13 cellular contexts compared by ENCODE assay signal in genomic region chr11:126477526-126478275, GRCh38.
A peak's percentile ranks its signal among the peaks of the same experiment; 100 is the strongest.
DNase-seq lines count a peak whose midpoint lies in the region; ATAC-seq lines count a peak whose summit lies in the region.
"Had no signal": no experiment of that assay in that cellular context is flagged by ENCODE, and none has a peak within 500 bp of the region (broad histone marks: within the 10 kb centered on the region; RNA-seq: fewer than 3 reads in every experiment).

No MANE protein-coding gene starts in this region.

- H3K27ac Mint-ChIP-seq in effector memory CD8-positive, alpha-beta T cell, result peak overlapping the region; percentile 12 to 51

- H3K9me3 Mint-ChIP-seq in effector memory CD8-positive, alpha-beta T cell, result no peaks in the 10 kb centered on the region
- H3K9me3 Mint-ChIP-seq: neural crest cell had no signal

- peak in 2 of 3 experiments; percentile 39 to 82 for DNase-seq in NCI-H1417 (lab: John Stamatoyannopoulos, UW)
- no peak for DNase-seq in NCI-H1417 treated with DMSO at 0.1 percent for 48 hours (lab: John Stamatoyannopoulos, UW)
- peak; percentile 19 to 32 for DNase-seq in SHP77 (lab: John Stamatoyannopoulos, UW)
- peak in 1 of 3 experiments; percentile 12 for DNase-seq in effector memory CD8-positive, alpha-beta T cell
- DNase-seq in cerebellar nuclear complex (lab: John Stamatoyannopoulos, UW), result no peak
- DNase-seq in Right ventricle myocardium inferior (ENCODE audit: missing footprints), result no peak
- DNase-seq: GOT3, left colon, NCI-H526 treated with DMSO at 0.1 percent for 48 hours had no signal

- ATAC-seq in GM18511 (IDR thresholded peaks at IDR 0.05; ENCODE audit: unreplicated experiment) (peak; percentile 39), HG02884 (IDR thresholded peaks at IDR 0.05; ENCODE audit: unreplicated experiment) (no peak), Right ventricle myocardium inferior (no peak)
- ATAC-seq in effector memory CD8-positive, alpha-beta T cell (replicated peaks), result peak; percentile 42
- ATAC-seq: left colon, SK-N-SH treated with all-trans-retinoic acid at 6 μM for 48 hours had no signal

- H3K36me3 Mint-ChIP-seq in effector memory CD8-positive, alpha-beta T cell (ENCODE audit: insufficient read depth), result peaks cover 2% of the 10 kb centered on the region

- intact Hi-C loops in Right ventricle myocardium inferior (cut with DNase I), result no loop called here

- H3K27me3 Mint-ChIP-seq in effector memory CD8-positive, alpha-beta T cell, result peaks cover 0 to 15% of the 10 kb centered on the region in 2 donors

- H3K4me3 Mint-ChIP-seq in effector memory CD8-positive, alpha-beta T cell, result peak overlapping the region; percentile 45 to 56
- H3K4me3 Mint-ChIP-seq: neural crest cell had no signal

- peaks cover 14% of the 10 kb centered on the region in 2 donors for H3K4me1 Mint-ChIP-seq in effector memory CD8-positive, alpha-beta T cell (ENCODE audit: low read depth in 2 of 2)

Comparison
In these comparisons a context has a peak if more than half of its experiments do, and no peak if none do; other contexts are left out.
1. DNase-seq: peak in NCI-H1417 (2 of 3) and SHP77 (2 of 2); none in NCI-H1417 treated with DMSO at 0.1 percent for 48 hours (single experiment), cerebellar nuclear complex (0 of 2) and Right ventricle myocardium inferior (single experiment).
2. ATAC-seq: peak in GM18511 (single experiment) and effector memory CD8-positive, alpha-beta T cell (single experiment); none in HG02884 (single experiment) and Right ventricle myocardium inferior (single experiment).